In genomic region chr12:76888775-76889174, GRCh38 we compare ENCODE assay signal across 28 cellular contexts.
"Had no signal": no experiment of that assay in that cellular context is flagged by ENCODE, and none has a peak within 500 bp of the region (broad histone marks: within the 10 kb centered on the region; RNA-seq: fewer than 3 reads in every experiment).

No MANE protein-coding gene starts in this region.

- H3K9me3 ChIP-seq: esophagus squamous epithelium, gastrocnemius medialis, left lung, lower lobe of right lung, mucosa of descending colon had no signal

- DNase-seq: dermis blood vessel endothelial cell; dorsolateral prefrontal cortex; effector CD4-positive, alpha-beta T cell; effector memory CD4-positive, alpha-beta T cell; erythroblast; esophagus squamous epithelium; foreskin fibroblast; foreskin melanocyte; gastrocnemius medialis; glutamatergic neuron; head of caudate nucleus; heart right ventricle; hippocampal formation; left cardiac atrium; left lung; left ventricle myocardium superior; lower lobe of right lung; mesenchymal stem cell; mucosa of descending colon; naive B cell had no signal

- H3K4me3 Mint-ChIP-seq: mesothelial cell of epicardium, naive B cell had no signal

- H3K27ac Mint-ChIP-seq: mesothelial cell of epicardium, naive B cell had no signal

- H3K36me3 Mint-ChIP-seq: naive B cell had no signal

- H3K4me1 Mint-ChIP-seq: naive B cell had no signal

- H3K4me3 ChIP-seq: coronary artery, dorsolateral prefrontal cortex, esophagus squamous epithelium, gastrocnemius medialis, heart right ventricle, left lung, lower lobe of right lung, mucosa of descending colon had no signal

- H3K27me3 ChIP-seq: esophagus squamous epithelium, gastrocnemius medialis, heart right ventricle, left lung had no signal

- H3K27ac ChIP-seq: coronary artery, dorsolateral prefrontal cortex, epithelial cell of prostate, esophagus squamous epithelium, gastrocnemius medialis, heart right ventricle, left lung, lower lobe of right lung had no signal

- H3K4me1 ChIP-seq: esophagus squamous epithelium, gastrocnemius medialis, left lung, lower lobe of right lung had no signal

- FAIRE-seq: colon, endometrium, islet of Langerhans, keratinocyte had no signal

- ATAC-seq: esophagus mucosa, gastrocnemius medialis, heart right ventricle, left cardiac atrium, left lung, left ventricle myocardium superior, lower lobe of right lung, mucosa of descending colon had no signal

- H3K36me3 ChIP-seq: esophagus squamous epithelium, gastrocnemius medialis, heart right ventricle, left lung, lower lobe of right lung had no signal

- H3K9me3 Mint-ChIP-seq: mesothelial cell of epicardium had no signal
